8 cellular contexts compared by ENCODE assay signal in the genomic region with DNA sequence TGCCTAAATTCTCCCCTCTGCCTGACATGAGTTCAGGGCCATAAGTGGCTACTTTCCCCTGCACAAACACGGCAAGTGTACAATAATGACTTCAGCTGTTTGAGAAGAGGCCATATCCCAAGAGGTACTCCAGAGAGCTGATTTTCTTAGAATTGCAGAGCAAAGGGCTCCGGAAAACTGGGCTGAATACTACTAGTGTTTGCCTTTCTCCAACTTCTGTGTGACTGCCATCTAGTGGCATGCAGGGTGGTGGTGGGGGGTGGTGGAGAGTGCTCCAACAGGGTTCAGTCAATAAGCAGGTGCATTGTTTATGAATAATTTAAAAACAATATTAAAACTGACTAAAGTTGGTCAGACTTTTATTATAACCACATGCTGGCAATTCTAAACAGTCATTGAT.
DNase-seq lines count a peak whose midpoint lies in the region; ATAC-seq and TF ChIP-seq lines count a peak whose summit lies in the region.

No MANE protein-coding gene starts in this region.

- H3K27ac ChIP-seq in HL-60 (replicated peaks) (no peak overlapping the region), VCaP (no peak overlapping the region), left ventricle myocardium inferior (replicated peaks) (no peak overlapping the region)

- H3K36me3 ChIP-seq in left ventricle myocardium inferior = no peaks in the 10 kb centered on the region

- ATAC-seq in GM19043 (IDR thresholded peaks at IDR 0.05; ENCODE audit: low read depth, unreplicated experiment) = peak; percentile 83

- no peaks in the 10 kb centered on the region for H3K27me3 ChIP-seq in HL-60 (ENCODE audit: insufficient read depth, poor library complexity, severe bottlenecking)
- H3K27me3 ChIP-seq in left ventricle myocardium inferior (ENCODE audit: low read depth) = no peaks in the 10 kb centered on the region

- intact Hi-C loops in left ventricle myocardium inferior (cut with micrococcal nuclease) = no loop called here

- no peak overlapping the region for H3K4me3 ChIP-seq in HL-60 (replicated peaks; ENCODE audit: insufficient read depth, low read length)
- H3K4me3 ChIP-seq in left ventricle myocardium inferior = no peak overlapping the region

- H3K9me3 ChIP-seq in left ventricle myocardium inferior (replicated peaks) = no peaks in the 10 kb centered on the region

- peak; percentile 34 for TF ChIP-seq CTCF in HL-60 (IDR thresholded peaks at IDR 0.05; ENCODE audit: insufficient read depth, low read length)
- TF ChIP-seq CTCF in VCaP (conservative IDR thresholded peaks at IDR 0.05) = peak; percentile 61
- TF ChIP-seq CTCF in left ventricle myocardium inferior (IDR thresholded peaks at IDR 0.05; ENCODE audit: borderline replicate concordance) = peak; percentile 42

- DNase-seq in DMS79 treated with DMSO at 0.1 percent for 48 hours (lab: John Stamatoyannopoulos, UW) (peak; percentile 49), HL-60 (ENCODE audit: low read depth in 1 of 2, low spot score in 1 of 2) (peak in 1 of 2 experiments; percentile 22), left ventricle myocardium inferior (peak; percentile 13), superior temporal gyrus (ENCODE audit: extremely low spot score) (peak; percentile 15), NCI-H446 treated with DMSO at 0.1 percent for 48 hours (lab: John Stamatoyannopoulos, UW) (no peak), NCI-H128 (lab: John Stamatoyannopoulos, UW; ENCODE audit: unreplicated experiment) (no peak)

- H3K4me1 ChIP-seq in left ventricle myocardium inferior = no peaks in the 10 kb centered on the region

Comparison
In these comparisons a context has a peak if more than half of its experiments do, and no peak if none do; other contexts are left out.
1. DNase-seq: peak in DMS79 treated with DMSO at 0.1 percent for 48 hours (single experiment), left ventricle myocardium inferior (single experiment) and superior temporal gyrus (single experiment); none in NCI-H446 treated with DMSO at 0.1 percent for 48 hours (single experiment) and NCI-H128 (single experiment).
2. Peak in every context shown above with its lines, with median percentiles within 50 percentile points of each other: CTCF ChIP-seq.